In genomic region chr1:51644533-51645197, GRCh38 we compare ENCODE assay signal across 13 cellular contexts. TPM values are rescaled to one million over a fixed set of nuclear protein-coding genes. Genes with fewer than 3 reads are reported as not detected.
DNase-seq lines count a peak whose midpoint lies in the region; ATAC-seq and TF ChIP-seq lines count a peak whose summit lies in the region.
"Had no signal": no experiment of that assay in that cellular context is flagged by ENCODE, and none has a peak within 500 bp of the region (broad histone marks: within the 10 kb centered on the region; RNA-seq: fewer than 3 reads in every experiment).

No MANE protein-coding gene starts in this region.

- H3K9me2 ChIP-seq in GM23248 (ENCODE audit: insufficient read depth), result no peaks in the 10 kb centered on the region

- DNase-seq in GM23248 (peak; percentile 88), SJSA1 (ENCODE audit: low read depth in 1 of 2, low spot score in 2 of 2) (peak; percentile 63 to 81), fibroblast of pulmonary artery (ENCODE audit: low read depth) (peak; percentile 87), skeletal muscle cell (ENCODE audit: low read depth) (peak; percentile 52), DMS53 treated with DMSO at 0.1 percent for 48 hours (lab: John Stamatoyannopoulos, UW; ENCODE audit: unreplicated experiment) (no peak), NCI-H2171 (lab: John Stamatoyannopoulos, UW) (no peak)
- DNase-seq: activated naive CD4-positive, alpha-beta T cell; DMS 273 treated with DMSO at 0.1 percent for 48 hours; NCI-H524 treated with DMSO at 0.1 percent for 48 hours; stimulated activated CD4-positive, alpha-beta T cell treated with anti-CD3 and anti-CD28 coated beads, Interleukin-4, amount 100 ng/mL, for 24 hours had no signal

- ATAC-seq in GM21529 (IDR thresholded peaks at IDR 0.05; ENCODE audit: unreplicated experiment) (no peak), HG02642 (IDR thresholded peaks at IDR 0.05; ENCODE audit: poor library complexity, unreplicated experiment) (no peak)

- in situ Hi-C loops in GM23248 (cut with MboI), result no loop called here

- peak overlapping the region; percentile 69 for H3K4me2 ChIP-seq in GM23248 (ENCODE audit: unreplicated experiment)
- H3K4me2 ChIP-seq: KMS-11 had no signal

- H3K4me3 ChIP-seq in GM23248, result peak overlapping the region; percentile 36; the same call in 1 of the 2 replicates
- no peak overlapping the region for H3K4me3 ChIP-seq in SJSA1
- no peak overlapping the region for H3K4me3 ChIP-seq in fibroblast of pulmonary artery (replicated peaks; ENCODE audit: low read depth, low read length)
- H3K4me3 ChIP-seq in skeletal muscle cell (ENCODE audit: low read depth, low read length), result no peak overlapping the region

- TF ChIP-seq CTCF in fibroblast of pulmonary artery (IDR thresholded peaks at IDR 0.05; ENCODE audit: low read length, missing control alignments), result no peak

- H3F3A ChIP-seq in GM23248 (ENCODE audit: insufficient read depth), result peaks cover 52% of the 10 kb centered on the region

- H3K27ac ChIP-seq in GM23248 (peak overlapping the region; percentile 73), SJSA1 (peak overlapping the region; percentile 67)
- H3K27ac ChIP-seq: KMS-11 had no signal

- H3K9me3 ChIP-seq in GM23248 (ENCODE audit: low read depth) (no peaks in the 10 kb centered on the region), SJSA1 (replicated peaks) (no peaks in the 10 kb centered on the region)

- H4K20me1 ChIP-seq in GM23248 (ENCODE audit: insufficient read depth), result no peaks in the 10 kb centered on the region

- 49 to 64% methylated on average over 10 of the region's 10 CpGs for WGBS in GM23248 (ENCODE audit: low coverage in 1 of 2, low lambda C conversion rate in 2 of 2, missing lambda C conversion rate in 2 of 2), 2 experiments

- H3K79me2 ChIP-seq in GM23248 (ENCODE audit: insufficient read depth), result peaks cover 84% of the 10 kb centered on the region

- H3K27me3 ChIP-seq in GM23248 (replicated peaks; ENCODE audit: insufficient read depth) (no peaks in the 10 kb centered on the region), SJSA1 (replicated peaks) (no peaks in the 10 kb centered on the region)

- H3K4me1 ChIP-seq in GM23248 (ENCODE audit: insufficient read depth) (peaks cover 61% of the 10 kb centered on the region), SJSA1 (replicated peaks) (peaks cover 42% of the 10 kb centered on the region)

- no peaks in the 10 kb centered on the region for H3K36me3 ChIP-seq in GM23248 (ENCODE audit: low read depth)
- no peaks in the 10 kb centered on the region for H3K36me3 ChIP-seq in SJSA1

- H3K9ac ChIP-seq in GM23248, result peak overlapping the region; percentile 40
- H3K9ac ChIP-seq: KMS-11 had no signal

- no peak overlapping the region for H2AFZ ChIP-seq in GM23248

RNA-seq across cellular contexts. Expression of gene OSBPL9, which starts 27.8 kb away (rescaled TPM):
- 37.0 and 53.6 TPM in 2 replicates for total RNA-seq in GM23248 (2014; rRNA removed; shearing (Covaris generic))
- 32.2 and 33.0 TPM in 2 replicates for polyA plus RNA-seq in GM23248 (2016; fragmentation: Nextera tagmentation; extraction: Ambion mirVana)
- total RNA-seq in SJSA1 (2014; rRNA removed; shearing (Covaris generic)), result 86.3 and 117 TPM in 2 replicates

Comparison
In these comparisons a context has a peak if more than half of its experiments do, and no peak if none do; other contexts are left out.
1. DNase-seq: peak in GM23248 (single experiment), SJSA1 (2 of 2), fibroblast of pulmonary artery (single experiment) and skeletal muscle cell (single experiment); none in DMS53 treated with DMSO at 0.1 percent for 48 hours (single experiment) and NCI-H2171 (single experiment).